20 cellular contexts compared by ENCODE assay signal in the genomic region with DNA sequence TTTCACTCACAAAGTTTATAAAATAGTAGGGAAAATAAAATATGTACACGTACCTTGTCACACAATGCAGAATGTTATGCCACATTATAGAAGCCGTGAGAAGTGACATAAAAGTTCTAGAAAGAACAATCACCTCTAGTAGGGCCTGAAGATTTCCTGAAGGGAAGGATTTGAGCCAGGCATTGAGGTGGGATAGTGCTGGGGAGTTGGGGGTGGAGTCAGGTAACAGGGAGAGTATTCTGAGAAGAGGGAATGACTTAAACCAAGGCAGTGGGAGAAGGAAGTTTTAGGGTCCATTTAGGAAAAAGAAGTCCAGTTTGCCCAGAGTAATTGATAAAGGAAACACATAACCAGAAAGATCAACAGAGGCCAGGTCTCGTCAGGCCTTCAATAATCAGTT.
DNase-seq lines count a peak whose midpoint lies in the region; ATAC-seq and TF ChIP-seq lines count a peak whose summit lies in the region.
"Had no signal": no experiment of that assay in that cellular context is flagged by ENCODE, and none has a peak within 500 bp of the region (broad histone marks: within the 10 kb centered on the region; RNA-seq: fewer than 3 reads in every experiment).

No MANE protein-coding gene starts in this region.

- no peak for ATAC-seq in natural killer cell treated with Interleukin-12 subunit alpha and Interleukin-12 subunit beta and Interleukin-15 and Interleukin-18, amount 100 ng/mL, for 72 hours
- ATAC-seq in natural killer cell (no peak), HG03378 (IDR thresholded peaks at IDR 0.05; ENCODE audit: unreplicated experiment) (no peak)

- no peaks in the 10 kb centered on the region for H3K36me3 ChIP-seq in hepatocyte (replicated peaks; ENCODE audit: insufficient read depth, low read depth)
- H3K36me3 ChIP-seq in thyroid gland: no peaks in the 10 kb centered on the region
- H3K36me3 ChIP-seq: BLaER1 treated with 17β-estradiol and CSF1 and Interleukin-3, amounts not matched to agents 10 nM and 100 nM had no signal

- H3K9me2 ChIP-seq in hepatocyte (replicated peaks; ENCODE audit: insufficient read depth): no peaks in the 10 kb centered on the region

- H2AFZ ChIP-seq in hepatocyte: no peak overlapping the region

- no peaks in the 10 kb centered on the region for H4K20me1 ChIP-seq in hepatocyte (ENCODE audit: insufficient read depth, poor library complexity, severe bottlenecking)
- H4K20me1 ChIP-seq: BLaER1 treated with 17β-estradiol and CSF1 and Interleukin-3, amounts not matched to agents 10 nM and 100 nM had no signal

- intact Hi-C loops in natural killer cell (cut with micrococcal nuclease) (no loop called here), thyroid gland (cut with DNase I) (no loop called here)

- no peaks in the 10 kb centered on the region for H3K79me2 ChIP-seq in hepatocyte

- H3K4me1 Mint-ChIP-seq in T-helper 2 cell treated with Interferon-gamma antibody and Interleukin-4, amounts not matched to agents 5 μg/mL and 100 μg/mL, for 36 hours (ENCODE audit: low read depth): peaks cover 49% of the 10 kb centered on the region
- H3K4me1 Mint-ChIP-seq in natural killer cell treated with Interleukin-12 subunit alpha and Interleukin-12 subunit beta and Interleukin-15 and Interleukin-18, amount 100 ng/mL, for 72 hours (ENCODE audit: low read depth in 2 of 2): peaks cover 39 to 53% of the 10 kb centered on the region in 2 donors
- H3K4me1 Mint-ChIP-seq in natural killer cell: peaks cover 28 to 29% of the 10 kb centered on the region in 2 donors

- H3K4me2 ChIP-seq in hepatocyte: no peak overlapping the region
- H3K4me2 ChIP-seq: BLaER1 treated with 17β-estradiol and CSF1 and Interleukin-3, amounts not matched to agents 10 nM and 100 nM had no signal

- peaks cover 2% of the 10 kb centered on the region for H3K36me3 Mint-ChIP-seq in T-helper 2 cell treated with Interferon-gamma antibody and Interleukin-4, amounts not matched to agents 5 μg/mL and 100 μg/mL, for 36 hours (ENCODE audit: low read depth)
- peaks cover 14% of the 10 kb centered on the region for H3K36me3 Mint-ChIP-seq in natural killer cell treated with Interleukin-12 subunit alpha and Interleukin-12 subunit beta and Interleukin-15 and Interleukin-18, amount 100 ng/mL, for 72 hours
- H3K36me3 Mint-ChIP-seq in natural killer cell: no peaks in the 10 kb centered on the region

- no peak for TF ChIP-seq POLR2A in thyroid gland (IDR thresholded peaks at IDR 0.05)

- no peak for DNase-seq in T-helper 2 cell treated with Interferon-gamma antibody and Interleukin-4, amounts not matched to agents 5 μg/mL and 100 μg/mL, for 36 hours (ENCODE audit: low spot score)
- DNase-seq in T-helper 2 cell (no peak), natural killer cell (no peak), hepatocyte (ENCODE audit: low spot score) (no peak), thyroid gland (no peak), kidney tubule cell (ENCODE audit: low spot score) (no peak)
- no peak for DNase-seq in natural killer cell treated with Interleukin-12 subunit alpha and Interleukin-12 subunit beta and Interleukin-15 and Interleukin-18, amount 100 ng/mL, for 72 hours (ENCODE audit: low spot score)
- DNase-seq: 8988T, DMS153, EL, HCEC 1CT, IMR-90, Kasumi-1, NCI-H1417, NCI-H1930, NCI-H2171, NCI-H446 treated with DMSO at 0.1 percent for 48 hours, NCI-H748 treated with DMSO at 0.1 percent for 48 hours had no signal

- H3K27me3 Mint-ChIP-seq in T-helper 2 cell treated with Interferon-gamma antibody and Interleukin-4, amounts not matched to agents 5 μg/mL and 100 μg/mL, for 36 hours (ENCODE audit: low read depth): no peaks in the 10 kb centered on the region
- peaks cover 0 to 2% of the 10 kb centered on the region in 2 donors for H3K27me3 Mint-ChIP-seq in natural killer cell treated with Interleukin-12 subunit alpha and Interleukin-12 subunit beta and Interleukin-15 and Interleukin-18, amount 100 ng/mL, for 72 hours
- peaks cover 0 to 2% of the 10 kb centered on the region in 2 donors for H3K27me3 Mint-ChIP-seq in natural killer cell (ENCODE audit: low read depth in 2 of 2)

- H3K4me3 ChIP-seq in hepatocyte (no peak overlapping the region), thyroid gland (replicated peaks in 1 of 3) (no peak overlapping the region)
- H3K4me3 ChIP-seq: BLaER1 treated with 17β-estradiol and CSF1 and Interleukin-3, amounts not matched to agents 10 nM and 100 nM had no signal

- H3K4me1 ChIP-seq in hepatocyte (ENCODE audit: insufficient read depth) (no peaks in the 10 kb centered on the region), thyroid gland (no peaks in the 10 kb centered on the region)

- peak overlapping the region; percentile 7 for H3K27ac Mint-ChIP-seq in T-helper 2 cell treated with Interferon-gamma antibody and Interleukin-4, amounts not matched to agents 5 μg/mL and 100 μg/mL, for 36 hours
- H3K27ac Mint-ChIP-seq in natural killer cell treated with Interleukin-12 subunit alpha and Interleukin-12 subunit beta and Interleukin-15 and Interleukin-18, amount 100 ng/mL, for 72 hours: peak overlapping the region; percentile 46 to 82
- H3K27ac Mint-ChIP-seq in natural killer cell: peak overlapping the region in 1 of 2 donors; percentile 15

- 70% methylated on average over 3 of the region's 3 CpGs for WGBS in hepatocyte (ENCODE audit: low lambda C conversion rate, missing lambda C conversion rate)
- 67 to 77% methylated on average over 3 of the region's 3 CpGs for WGBS in thyroid gland, 2 donors

- H3K27ac ChIP-seq in hepatocyte (peak overlapping the region; percentile 41), thyroid gland (no peak overlapping the region)
- H3K27ac ChIP-seq: BLaER1 treated with 17β-estradiol and CSF1 and Interleukin-3, amounts not matched to agents 10 nM and 100 nM had no signal

- no peaks in the 10 kb centered on the region for H3K9me3 Mint-ChIP-seq in T-helper 2 cell treated with Interferon-gamma antibody and Interleukin-4, amounts not matched to agents 5 μg/mL and 100 μg/mL, for 36 hours
- peaks cover 3% of the 10 kb centered on the region for H3K9me3 Mint-ChIP-seq in natural killer cell treated with Interleukin-12 subunit alpha and Interleukin-12 subunit beta and Interleukin-15 and Interleukin-18, amount 100 ng/mL, for 72 hours
- H3K9me3 Mint-ChIP-seq in natural killer cell: no peaks in the 10 kb centered on the region

- H3K27me3 ChIP-seq in hepatocyte (no peaks in the 10 kb centered on the region), thyroid gland (no peaks in the 10 kb centered on the region)
- H3K27me3 ChIP-seq: BLaER1 treated with 17β-estradiol and CSF1 and Interleukin-3, amounts not matched to agents 10 nM and 100 nM had no signal

- no peak for TF ChIP-seq CTCF in natural killer cell (IDR thresholded peaks at IDR 0.05)
- no peak for TF ChIP-seq CTCF in hepatocyte (IDR thresholded peaks at IDR 0.05; ENCODE audit: poor library complexity)
- no peak for TF ChIP-seq CTCF in thyroid gland (IDR thresholded peaks at IDR 0.05)

- H3K4me3 Mint-ChIP-seq in T-helper 2 cell treated with Interferon-gamma antibody and Interleukin-4, amounts not matched to agents 5 μg/mL and 100 μg/mL, for 36 hours: no peak overlapping the region
- H3K4me3 Mint-ChIP-seq in natural killer cell treated with Interleukin-12 subunit alpha and Interleukin-12 subunit beta and Interleukin-15 and Interleukin-18, amount 100 ng/mL, for 72 hours: peak overlapping the region; percentile 42
- no peak overlapping the region for H3K4me3 Mint-ChIP-seq in natural killer cell

- no peaks in the 10 kb centered on the region for H3K9me3 ChIP-seq in hepatocyte (ENCODE audit: low read depth)
- H3K9me3 ChIP-seq in thyroid gland: no peaks in the 10 kb centered on the region
- H3K9me3 ChIP-seq: BLaER1 treated with 17β-estradiol and CSF1 and Interleukin-3, amounts not matched to agents 10 nM and 100 nM had no signal
